Comparison of ENCODE assay signal across 17 cellular contexts in genomic region chr3:175980731-175981130, GRCh38.
DNase-seq lines count a peak whose midpoint lies in the region; ATAC-seq and TF ChIP-seq lines count a peak whose summit lies in the region.
"Had no signal": no experiment of that assay in that cellular context is flagged by ENCODE, and none has a peak within 500 bp of the region (broad histone marks: within the 10 kb centered on the region; RNA-seq: fewer than 3 reads in every experiment).

No MANE protein-coding gene starts in this region.

- no peaks in the 10 kb centered on the region for H3K79me2 ChIP-seq in smooth muscle cell (ENCODE audit: low read depth)

- H3K27me3 ChIP-seq in adipocyte (replicated peaks; ENCODE audit: control insufficient read depth, insufficient read depth, low read length) (no peaks in the 10 kb centered on the region), smooth muscle cell (ENCODE audit: low read depth) (no peaks in the 10 kb centered on the region)
- H3K27me3 ChIP-seq: BLaER1 treated with 17β-estradiol and CSF1 and Interleukin-3, amounts not matched to agents 10 nM and 100 nM; Peyer's patch had no signal

- H3K9me3 ChIP-seq in adipocyte (ENCODE audit: control insufficient read depth, low read length) (no peaks in the 10 kb centered on the region), smooth muscle cell (replicated peaks; ENCODE audit: low read depth) (no peaks in the 10 kb centered on the region)
- H3K9me3 ChIP-seq: Peyer's patch had no signal

- H2AFZ ChIP-seq in smooth muscle cell (ENCODE audit: low read depth), result peak overlapping the region; percentile 38

- ATAC-seq in HG02678 (IDR thresholded peaks at IDR 0.05; ENCODE audit: unreplicated experiment), result no peak
- ATAC-seq: HCT116, Right ventricle myocardium inferior had no signal

- H3K4me3 ChIP-seq in AG10803 (ENCODE audit: low read length), result no peak overlapping the region
- H3K4me3 ChIP-seq in adipocyte (ENCODE audit: low read length), result no peak overlapping the region
- no peak overlapping the region for H3K4me3 ChIP-seq in fibroblast of pulmonary artery (replicated peaks; ENCODE audit: low read depth, low read length)
- H3K4me3 ChIP-seq in smooth muscle cell, result no peak overlapping the region
- H3K4me3 ChIP-seq: BLaER1 treated with 17β-estradiol and CSF1 and Interleukin-3, amounts not matched to agents 10 nM and 100 nM; Peyer's patch; SK-N-MC had no signal

- H3K4me2 ChIP-seq in smooth muscle cell, result no peak overlapping the region
- H3K4me2 ChIP-seq: BLaER1 treated with 17β-estradiol and CSF1 and Interleukin-3, amounts not matched to agents 10 nM and 100 nM had no signal

- TF ChIP-seq CTCF in AG10803 (conservative IDR thresholded peaks at IDR 0.05; ENCODE audit: low read length) (no peak), fibroblast of pulmonary artery (IDR thresholded peaks at IDR 0.05; ENCODE audit: low read length, missing control alignments) (no peak), smooth muscle cell (IDR thresholded peaks at IDR 0.05; ENCODE audit: borderline replicate concordance, insufficient read depth, poor library complexity, severe bottlenecking) (no peak)

- 78% methylated on average over 2 of the region's 2 CpGs for WGBS in smooth muscle cell (ENCODE audit: low lambda C conversion rate)

- H3K4me1 ChIP-seq in adipocyte (ENCODE audit: control insufficient read depth, insufficient read depth, low read length) (no peaks in the 10 kb centered on the region), smooth muscle cell (ENCODE audit: low read depth) (no peaks in the 10 kb centered on the region)
- H3K4me1 ChIP-seq: BLaER1 treated with 17β-estradiol and CSF1 and Interleukin-3, amounts not matched to agents 10 nM and 100 nM; Peyer's patch had no signal

- DNase-seq in AG10803 (ENCODE audit: low read depth) (peak; percentile 47), adipocyte (ENCODE audit: low read depth) (peak; percentile 80), fibroblast of pulmonary artery (ENCODE audit: low read depth) (peak; percentile 6), smooth muscle cell (lab: John Stamatoyannopoulos, UW; ENCODE audit: unreplicated experiment) (no peak), SHP77 treated with DMSO at 0.1 percent for 48 hours (lab: John Stamatoyannopoulos, UW) (no peak), inferior parietal cortex (ENCODE audit: extremely low spot score) (no peak)
- DNase-seq: DMS79 treated with DMSO at 0.1 percent for 48 hours, KG1, NCI-H1436, NCI-H2029 treated with DMSO at 0.1 percent for 48 hours, NCI-H510A treated with DMSO at 0.1 percent for 48 hours, Peyer's patch had no signal

- H3K9ac ChIP-seq in adipocyte (ENCODE audit: low read length) (no peak overlapping the region), smooth muscle cell (ENCODE audit: low read depth) (no peak overlapping the region)
- H3K9ac ChIP-seq: BLaER1 treated with 17β-estradiol and CSF1 and Interleukin-3, amounts not matched to agents 10 nM and 100 nM had no signal

- H3F3A ChIP-seq in smooth muscle cell (ENCODE audit: low read depth), result no peaks in the 10 kb centered on the region

- H3K36me3 ChIP-seq in adipocyte (ENCODE audit: control insufficient read depth, insufficient read depth, low read length, severe bottlenecking) (no peaks in the 10 kb centered on the region), smooth muscle cell (ENCODE audit: low read depth) (no peaks in the 10 kb centered on the region)
- H3K36me3 ChIP-seq: BLaER1 treated with 17β-estradiol and CSF1 and Interleukin-3, amounts not matched to agents 10 nM and 100 nM; Peyer's patch had no signal

- no peaks in the 10 kb centered on the region for H4K20me1 ChIP-seq in smooth muscle cell (ENCODE audit: low read depth)
- H4K20me1 ChIP-seq: BLaER1 treated with 17β-estradiol and CSF1 and Interleukin-3, amounts not matched to agents 10 nM and 100 nM had no signal

- no peak overlapping the region for H3K27ac ChIP-seq in smooth muscle cell (ENCODE audit: low read depth)
- H3K27ac ChIP-seq: BLaER1 treated with 17β-estradiol and CSF1 and Interleukin-3, amounts not matched to agents 10 nM and 100 nM; Peyer's patch; SK-N-MC had no signal

Comparison
In these comparisons a context has a peak if more than half of its experiments do, and no peak if none do; other contexts are left out.
1. DNase-seq: peak in AG10803 (single experiment), adipocyte (single experiment) and fibroblast of pulmonary artery (single experiment); none in smooth muscle cell (single experiment), SHP77 treated with DMSO at 0.1 percent for 48 hours (single experiment) and inferior parietal cortex (single experiment).